Comparison of ENCODE assay signal across 15 cellular contexts in the genomic region with DNA sequence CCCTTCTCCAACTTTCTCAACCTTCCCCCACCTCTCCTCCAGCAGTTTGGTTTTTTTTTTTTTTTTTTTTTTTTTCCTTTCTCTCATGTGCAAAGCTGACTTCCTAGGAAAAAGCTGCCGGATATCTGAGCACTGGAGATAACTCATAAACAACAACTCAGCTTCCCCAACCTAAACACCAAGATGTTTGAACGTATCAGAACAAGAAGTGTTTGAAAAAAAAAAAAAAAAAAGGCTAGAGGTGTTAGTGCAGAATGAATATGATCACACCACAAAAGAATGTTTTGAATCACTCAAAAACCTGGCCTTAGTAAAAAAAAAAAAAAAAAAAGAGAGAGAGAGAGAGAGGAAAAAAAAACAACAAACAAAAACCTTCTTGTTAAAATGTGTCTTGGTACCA. TPM values are rescaled to one million over a fixed set of nuclear protein-coding genes. Genes with fewer than 3 reads are reported as not detected.
A peak's percentile ranks its signal among the peaks of the same experiment; 100 is the strongest.
DNase-seq lines count a peak whose midpoint lies in the region; ATAC-seq, FAIRE-seq and TF ChIP-seq lines count a peak whose summit lies in the region.
"Had no signal": no experiment of that assay in that cellular context is flagged by ENCODE, and none has a peak within 500 bp of the region (broad histone marks: within the 10 kb centered on the region; RNA-seq: fewer than 3 reads in every experiment).

No MANE protein-coding gene starts in this region.

- H3K27ac Mint-ChIP-seq in activated CD4-positive, alpha-beta T cell treated with anti-CD3 and anti-CD28 coated beads, Interleukin-2, amount 10 ng/mL, durations not matched to agents 24 days and 14 days, result peak overlapping the region; percentile 82
- H3K27ac Mint-ChIP-seq in astrocyte (ENCODE audit: unreplicated experiment) (peak overlapping the region; percentile 92), mesothelial cell of epicardium (peak overlapping the region; percentile 43)
- H3K27ac Mint-ChIP-seq: nephron progenitor cell had no signal

- FAIRE-seq in astrocyte (lab: Jason Lieb, UNC), result no peak

- no peak overlapping the region for H3K4me3 ChIP-seq in astrocyte (ENCODE audit: insufficient read depth, low read depth, low read length)
- H3K4me3 ChIP-seq in mucosa of descending colon, result no peak overlapping the region

- DNase-seq in activated CD4-positive, alpha-beta T cell treated with anti-CD3 and anti-CD28 coated beads, Interleukin-2, amount 10 ng/mL, durations not matched to agents 24 days and 14 days, result peak; percentile 62
- no peak for DNase-seq in activated CD4-positive, alpha-beta T cell treated with anti-CD3 and anti-CD28 coated beads for 1 hour
- DNase-seq in M059J (ENCODE audit: low read depth), result peak; percentile 60
- peak; percentile 70 for DNase-seq in astrocyte (ENCODE audit: low read depth)
- no peak for DNase-seq in mesothelial cell of epicardium (ENCODE audit: low spot score in 2 of 2, unreplicated experiment in 2 of 2)
- DNase-seq in mucosa of descending colon, result no peak
- DNase-seq in NCI-H510A (lab: John Stamatoyannopoulos, UW), result no peak
- no peak for DNase-seq in stimulated activated CD4-positive, alpha-beta T cell treated with anti-CD3 and anti-CD28 coated beads, Interleukin-12 subunit alpha, Interleukin-12 subunit beta, amount 100 ng/mL, for 4 hours
- DNase-seq: caudate nucleus, DMS153, GOT3, NCI-H446 treated with DMSO at 0.1 percent for 48 hours, nephron progenitor cell, RPMI8226 had no signal

- H3K4me2 ChIP-seq in astrocyte (ENCODE audit: low read length), result no peak overlapping the region

- H3K9ac ChIP-seq in astrocyte (ENCODE audit: low read length), result no peak overlapping the region

- H3K27ac ChIP-seq in astrocyte (ENCODE audit: low read depth, low read length), result no peak overlapping the region

- H3K27me3 ChIP-seq in astrocyte (ENCODE audit: insufficient read depth, low read length), result peaks cover 22% of the 10 kb centered on the region

- ATAC-seq in mucosa of descending colon, result no peak
- ATAC-seq: esophagus mucosa had no signal

- H3K9me3 Mint-ChIP-seq in activated CD4-positive, alpha-beta T cell treated with anti-CD3 and anti-CD28 coated beads, Interleukin-2, amount 10 ng/mL, durations not matched to agents 24 days and 14 days, result peaks cover 3% of the 10 kb centered on the region
- no peaks in the 10 kb centered on the region for H3K9me3 Mint-ChIP-seq in astrocyte (ENCODE audit: unreplicated experiment)
- H3K9me3 Mint-ChIP-seq in mesothelial cell of epicardium, result no peaks in the 10 kb centered on the region

- no peaks in the 10 kb centered on the region for H3K27me3 Mint-ChIP-seq in activated CD4-positive, alpha-beta T cell treated with anti-CD3 and anti-CD28 coated beads, Interleukin-2, amount 10 ng/mL, durations not matched to agents 24 days and 14 days
- peaks cover 2% of the 10 kb centered on the region for H3K27me3 Mint-ChIP-seq in astrocyte (ENCODE audit: low read depth, unreplicated experiment)
- H3K27me3 Mint-ChIP-seq in mesothelial cell of epicardium (ENCODE audit: low read depth), result no peaks in the 10 kb centered on the region

- H3K4me1 Mint-ChIP-seq in activated CD4-positive, alpha-beta T cell treated with anti-CD3 and anti-CD28 coated beads, Interleukin-2, amount 10 ng/mL, durations not matched to agents 24 days and 14 days, result peaks cover 81% of the 10 kb centered on the region
- H3K4me1 Mint-ChIP-seq in astrocyte (ENCODE audit: low read depth, unreplicated experiment) (peaks cover 71% of the 10 kb centered on the region), mesothelial cell of epicardium (peaks cover 56% of the 10 kb centered on the region)

- H3K36me3 ChIP-seq in astrocyte (ENCODE audit: insufficient read depth, low read length), result no peaks in the 10 kb centered on the region
- no peaks in the 10 kb centered on the region for H3K36me3 ChIP-seq in mucosa of descending colon (ENCODE audit: low read depth)

- no peaks in the 10 kb centered on the region for H4K20me1 ChIP-seq in astrocyte (ENCODE audit: insufficient read depth, low read length)

- H3K4me1 ChIP-seq in astrocyte (ENCODE audit: insufficient read depth, low read length) (peaks cover 36% of the 10 kb centered on the region), mucosa of descending colon (ENCODE audit: low read depth) (no peaks in the 10 kb centered on the region)

- H3K36me3 Mint-ChIP-seq in activated CD4-positive, alpha-beta T cell treated with anti-CD3 and anti-CD28 coated beads, Interleukin-2, amount 10 ng/mL, durations not matched to agents 24 days and 14 days (ENCODE audit: low read depth), result peaks cover 93% of the 10 kb centered on the region
- H3K36me3 Mint-ChIP-seq in astrocyte (ENCODE audit: low read depth, unreplicated experiment) (peaks cover 17% of the 10 kb centered on the region), mesothelial cell of epicardium (peaks cover 49% of the 10 kb centered on the region)

- H3K9me3 ChIP-seq in astrocyte (ENCODE audit: insufficient read depth, low read depth, low read length), result no peaks in the 10 kb centered on the region
- no peaks in the 10 kb centered on the region for H3K9me3 ChIP-seq in mucosa of descending colon

- H3K4me3 Mint-ChIP-seq in activated CD4-positive, alpha-beta T cell treated with anti-CD3 and anti-CD28 coated beads, Interleukin-2, amount 10 ng/mL, durations not matched to agents 24 days and 14 days, result peak overlapping the region; percentile 77
- peak overlapping the region; percentile 54 for H3K4me3 Mint-ChIP-seq in astrocyte (ENCODE audit: unreplicated experiment)
- H3K4me3 Mint-ChIP-seq in mesothelial cell of epicardium, result no peak overlapping the region
- H3K4me3 Mint-ChIP-seq: nephron progenitor cell had no signal

- intact Hi-C loops in activated CD4-positive, alpha-beta T cell treated with anti-CD3 and anti-CD28 coated beads, Interleukin-2, amount 10 ng/mL, durations not matched to agents 24 days and 14 days (cut with micrococcal nuclease), result loop anchor here (1.0 kb wide), 4 partner anchors 8 to 260 kb away; no protein-coding TSS in a partner anchor
- intact Hi-C loops in mucosa of descending colon (cut with DNase I, micrococcal nuclease), result no loop called here

- TF ChIP-seq CTCF in astrocyte (IDR thresholded peaks at IDR 0.05; ENCODE audit: insufficient read depth, low read depth, low read length) (no peak), mesothelial cell of epicardium (IDR thresholded peaks at IDR 0.05; ENCODE audit: unreplicated experiment) (no peak), mucosa of descending colon (IDR thresholded peaks at IDR 0.05) (no peak)

- no peaks in the 10 kb centered on the region for H3K79me2 ChIP-seq in astrocyte (ENCODE audit: insufficient read depth, low read length)

- H2AFZ ChIP-seq in astrocyte (ENCODE audit: low read depth, low read length), result no peak overlapping the region

RNA-seq across cellular contexts. Expression of a gene that starts 11.2 kb away (rescaled TPM):
- total RNA-seq in activated CD4-positive, alpha-beta T cell treated with anti-CD3 and anti-CD28 coated beads, Interleukin-2, amount 10 ng/mL, durations not matched to agents 24 days and 14 days, result 79.7 and 81.0 TPM in 2 replicates
- 2.3 and 3.3 TPM in 2 replicates for total RNA-seq in M059J (2014; rRNA removed; shearing (Covaris generic))
- total RNA-seq in astrocyte, result 11.8 and 17.6 TPM in 2 replicates
- 59.6 to 67.4 TPM (median 63.6 TPM) in 3 replicates for total RNA-seq in mesothelial cell of epicardium
- under 1 TPM; 0.47 to 0.87 (median 0.55) TPM for total RNA-seq in mucosa of descending colon

Comparison
In these comparisons a context has a peak if more than half of its experiments do, and no peak if none do; other contexts are left out.
1. DNase-seq: peak in activated CD4-positive, alpha-beta T cell treated with anti-CD3 and anti-CD28 coated beads, Interleukin-2, amount 10 ng/mL, durations not matched to agents 24 days and 14 days (single experiment), M059J (single experiment) and astrocyte (single experiment); none in activated CD4-positive, alpha-beta T cell treated with anti-CD3 and anti-CD28 coated beads for 1 hour (single experiment), mesothelial cell of epicardium (0 of 2), mucosa of descending colon (0 of 3), NCI-H510A (single experiment) and stimulated activated CD4-positive, alpha-beta T cell treated with anti-CD3 and anti-CD28 coated beads, Interleukin-12 subunit alpha, Interleukin-12 subunit beta, amount 100 ng/mL, for 4 hours (single experiment).
2. Peak in every context shown above with its lines, with median percentiles within 50 percentile points of each other: H3K27ac Mint-ChIP-seq.